In the genomic region with DNA sequence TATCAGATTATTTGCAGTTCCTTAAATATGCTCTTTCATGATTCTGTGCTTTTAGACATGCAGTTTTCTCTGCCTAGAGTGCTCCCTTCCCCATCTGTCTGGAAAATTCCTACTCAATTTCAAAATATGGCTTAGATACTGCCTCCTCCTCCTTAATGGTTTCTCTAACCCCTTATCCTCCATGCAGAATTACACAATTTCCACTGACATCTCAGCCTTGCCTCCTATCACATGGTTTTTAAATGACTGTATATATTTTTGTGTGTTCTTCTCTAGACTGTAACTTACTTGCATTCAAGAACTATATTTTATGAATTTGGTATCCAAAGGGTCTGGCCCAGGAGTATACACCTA, we compare ENCODE assay signal across 2 cellular contexts.
TF ChIP-seq lines count a peak whose summit lies in the region.

No MANE protein-coding gene starts in this region.

TF ChIP-seq in A549, 52 proteins besides CTCF, POLR2A, EP300 and RAD21 (continued from another document):
- TF ChIP-seq RARB (CRISPR knock-in tag; IDR thresholded peaks at IDR 0.05), result no peak
- TF ChIP-seq MAFK (IDR thresholded peaks at IDR 0.05; ENCODE audit: partially characterized antibody), result no peak
- no peak for TF ChIP-seq CBX2 (IDR thresholded peaks at IDR 0.05; ENCODE audit: borderline replicate concordance, low read depth)
- TF ChIP-seq GATA3 (IDR thresholded peaks at IDR 0.05; ENCODE audit: borderline replicate concordance), result no peak
- TF ChIP-seq HES2 (IDR thresholded peaks at IDR 0.05), result no peak
- TF ChIP-seq CBX8 (IDR thresholded peaks at IDR 0.05), result no peak
- no peak for TF ChIP-seq NR3C1 (IDR thresholded peaks at IDR 0.05)
- TF ChIP-seq ZFP36 (IDR thresholded peaks at IDR 0.05; ENCODE audit: borderline replicate concordance, partially characterized antibody), result no peak
- no peak for TF ChIP-seq KDM1A (IDR thresholded peaks at IDR 0.05; ENCODE audit: low read depth)

TF ChIP-seq in liver, 16 proteins besides CTCF, POLR2A, EP300 and RAD21 (continued from another document):
- TF ChIP-seq FOXA1 (IDR thresholded peaks at IDR 0.05) (no peak), HNF4G (IDR thresholded peaks at IDR 0.05) (no peak), YY1 (IDR thresholded peaks at IDR 0.05) (no peak)
